36 cellular contexts compared by ENCODE assay signal in genomic region chr9:30970186-30970585, GRCh38.
"Had no signal": no experiment of that assay in that cellular context is flagged by ENCODE, and none has a peak within 500 bp of the region (broad histone marks: within the 10 kb centered on the region; RNA-seq: fewer than 3 reads in every experiment).

No MANE protein-coding gene starts in this region.

- H3K4me3 ChIP-seq: adrenal gland, body of pancreas, esophagus muscularis mucosa, gastroesophageal sphincter, heart right ventricle, hepatocyte had no signal

- H3K9me3 ChIP-seq: adrenal gland, body of pancreas, esophagus muscularis mucosa, gastroesophageal sphincter, heart right ventricle had no signal

- FAIRE-seq: colon had no signal

- H3K36me3 ChIP-seq: adrenal gland, esophagus muscularis mucosa, gastroesophageal sphincter, heart right ventricle, WERI-Rb-1 had no signal

- H2AFZ ChIP-seq: hepatocyte had no signal

- H3K27ac ChIP-seq: adrenal gland, body of pancreas, esophagus muscularis mucosa, foreskin keratinocyte, gastroesophageal sphincter, heart right ventricle, hepatocyte, WERI-Rb-1 had no signal

- H3K4me2 ChIP-seq: hepatocyte had no signal

- H3K27me3 Mint-ChIP-seq: activated B cell treated with CpG ODN at 0.5 μM for 24 hours; activated CD4-positive, alpha-beta memory T cell treated with anti-CD3 and anti-CD28 coated beads for 36 hours; activated CD8-positive, alpha-beta memory T cell treated with anti-CD3 and anti-CD28 coated beads, Interleukin-2, amount 10 ng/mL, durations not matched to agents 7 days and 5 days; activated naive CD8-positive, alpha-beta T cell treated with anti-CD3 and anti-CD28 coated beads, Interleukin-2, amount 50 U/mL, for 24 hours; effector memory CD8-positive, alpha-beta T cell had no signal

- ATAC-seq: activated CD4-positive, CD25-positive, alpha-beta regulatory T cell treated with anti-CD3 and anti-CD28 coated beads, Interleukin-2, amount 50 U/mL, for 24 hours; activated CD8-positive, alpha-beta memory T cell treated with anti-CD3 and anti-CD28 coated beads, Interleukin-2, amount 10 ng/mL, durations not matched to agents 7 days and 5 days; activated CD8-positive, alpha-beta T cell treated with anti-CD3 and anti-CD28 coated beads, Interleukin-2, amount 10 ng/mL, durations not matched to agents 7 days and 5 days; activated naive CD8-positive, alpha-beta T cell treated with anti-CD3 and anti-CD28 coated beads, Interleukin-2, amount 50 U/mL, for 24 hours; body of pancreas; effector memory CD8-positive, alpha-beta T cell; foreskin keratinocyte; gastroesophageal sphincter; heart right ventricle had no signal

- H3K9me3 Mint-ChIP-seq: activated B cell treated with CpG ODN at 0.5 μM for 24 hours; activated CD4-positive, alpha-beta memory T cell treated with anti-CD3 and anti-CD28 coated beads for 36 hours; activated naive CD4-positive, alpha-beta T cell treated with anti-CD3 and anti-CD28 coated beads for 36 hours; activated naive CD4-positive, alpha-beta T cell treated with anti-CD3 and anti-CD28 coated beads, Interleukin-2, amount 50 U/mL, for 24 hours; activated naive CD8-positive, alpha-beta T cell treated with anti-CD3 and anti-CD28 coated beads for 36 hours; activated naive CD8-positive, alpha-beta T cell treated with anti-CD3 and anti-CD28 coated beads, Interleukin-2, amount 50 U/mL, for 24 hours; activated T-helper 1 cell treated with anti-CD3 and anti-CD28 coated beads, Interleukin-12 subunit alpha, Interleukin-12 subunit beta, Interleukin-2, Interleukin-4 antibody, amounts not matched to agents 30 ng/mL and 10 ng/mL and 1 ng/mL, durations not matched to agents 14 hours and 24 hours and 36 hours; activated T-helper 2 cell treated with anti-CD3 and anti-CD28 coated beads, Interferon-gamma antibody, Interleukin-2, Interleukin-4, amounts not matched to agents 10 μg/mL and 5 μg/mL and 100 μg/mL, durations not matched to agents 14 hours and 24 hours and 36 hours; T-helper 2 cell treated with Interferon-gamma antibody and Interleukin-4, amounts not matched to agents 5 μg/mL and 100 μg/mL, for 36 hours had no signal

- H3K27me3 ChIP-seq: adrenal gland, body of pancreas, esophagus muscularis mucosa, gastroesophageal sphincter, heart right ventricle, hepatocyte had no signal

- DNase-seq: activated B cell treated with CpG ODN at 0.5 μM for 24 hours; activated CD4-positive, alpha-beta memory T cell treated with anti-CD3 and anti-CD28 coated beads for 36 hours; activated CD4-positive, alpha-beta T cell treated with anti-CD3 and anti-CD28 coated beads for 48 hours; activated CD4-positive, alpha-beta T cell treated with anti-CD3 and anti-CD28 coated beads, Interleukin-2, amount 50 U/mL, for 1 hour; activated CD8-positive, alpha-beta memory T cell treated with anti-CD3 and anti-CD28 coated beads, Interleukin-2, amount 10 ng/mL, durations not matched to agents 7 days and 5 days; activated CD8-positive, alpha-beta memory T cell treated with anti-CD3 and anti-CD28 coated beads, Interleukin-2, amount 50 U/mL, for 4 hours; activated CD8-positive, alpha-beta T cell treated with anti-CD3 and anti-CD28 coated beads, Interleukin-2, amount 10 ng/mL, durations not matched to agents 7 days and 5 days; activated effector memory CD4-positive, alpha-beta T cell treated with anti-CD3 and anti-CD28 coated beads, Interleukin-2, amount 50 U/mL, for 16 hours; activated naive CD4-positive, alpha-beta T cell treated with anti-CD3 and anti-CD28 coated beads for 36 hours; activated naive CD8-positive, alpha-beta T cell treated with anti-CD3 and anti-CD28 coated beads for 36 hours; activated naive CD8-positive, alpha-beta T cell treated with anti-CD3 and anti-CD28 coated beads, Interleukin-2, amount 50 U/mL, for 24 hours; activated T-cell treated with anti-CD3 and anti-CD28 coated beads, Interleukin-2, amount 50 U/mL, for 1 hour; activated T-cell treated with anti-CD3 and anti-CD28 coated beads, Interleukin-2, amount 50 U/mL, for 48 hours; adrenal gland; amygdala; aorta; body of pancreas; caudate nucleus; cortex of kidney; dermis blood vessel endothelial cell; effector CD4-positive, alpha-beta T cell; effector memory CD8-positive, alpha-beta T cell; erythroblast; foreskin keratinocyte; heart right ventricle; T1000; WERI-Rb-1 had no signal

- H3K79me2 ChIP-seq: hepatocyte had no signal

- H3K27ac Mint-ChIP-seq: activated B cell treated with CpG ODN at 0.5 μM for 24 hours; activated CD4-positive, alpha-beta memory T cell treated with anti-CD3 and anti-CD28 coated beads for 36 hours; activated CD8-positive, alpha-beta memory T cell treated with anti-CD3 and anti-CD28 coated beads, Interleukin-2, amount 10 ng/mL, durations not matched to agents 7 days and 5 days; activated CD8-positive, alpha-beta T cell treated with anti-CD3 and anti-CD28 coated beads, Interleukin-2, amount 10 ng/mL, durations not matched to agents 7 days and 5 days; activated naive CD4-positive, alpha-beta T cell treated with anti-CD3 and anti-CD28 coated beads for 36 hours; activated naive CD4-positive, alpha-beta T cell treated with anti-CD3 and anti-CD28 coated beads, Interleukin-2, amount 50 U/mL, for 24 hours; activated naive CD8-positive, alpha-beta T cell treated with anti-CD3 and anti-CD28 coated beads for 36 hours; activated naive CD8-positive, alpha-beta T cell treated with anti-CD3 and anti-CD28 coated beads, Interleukin-2, amount 50 U/mL, for 24 hours; activated T-helper 1 cell treated with anti-CD3 and anti-CD28 coated beads, Interleukin-12 subunit alpha, Interleukin-12 subunit beta, Interleukin-2, Interleukin-4 antibody, amounts not matched to agents 30 ng/mL and 10 ng/mL and 1 ng/mL, durations not matched to agents 14 hours and 24 hours and 36 hours; activated T-helper 2 cell treated with anti-CD3 and anti-CD28 coated beads, Interferon-gamma antibody, Interleukin-2, Interleukin-4, amounts not matched to agents 10 μg/mL and 5 μg/mL and 100 μg/mL, durations not matched to agents 14 hours and 24 hours and 36 hours; effector memory CD8-positive, alpha-beta T cell; T-helper 2 cell treated with Interferon-gamma antibody and Interleukin-4, amounts not matched to agents 5 μg/mL and 100 μg/mL, for 36 hours had no signal

- H3K4me1 Mint-ChIP-seq: activated B cell treated with CpG ODN at 0.5 μM for 24 hours; activated CD8-positive, alpha-beta memory T cell treated with anti-CD3 and anti-CD28 coated beads, Interleukin-2, amount 10 ng/mL, durations not matched to agents 7 days and 5 days; activated naive CD4-positive, alpha-beta T cell treated with anti-CD3 and anti-CD28 coated beads, Interleukin-2, amount 50 U/mL, for 24 hours; activated naive CD8-positive, alpha-beta T cell treated with anti-CD3 and anti-CD28 coated beads for 36 hours; activated naive CD8-positive, alpha-beta T cell treated with anti-CD3 and anti-CD28 coated beads, Interleukin-2, amount 50 U/mL, for 24 hours had no signal

- H3K4me1 ChIP-seq: adrenal gland, body of pancreas, esophagus muscularis mucosa, foreskin keratinocyte, gastroesophageal sphincter, heart right ventricle had no signal

- H3K36me3 Mint-ChIP-seq: activated CD4-positive, alpha-beta memory T cell treated with anti-CD3 and anti-CD28 coated beads for 36 hours; activated CD8-positive, alpha-beta memory T cell treated with anti-CD3 and anti-CD28 coated beads, Interleukin-2, amount 10 ng/mL, durations not matched to agents 7 days and 5 days; activated naive CD4-positive, alpha-beta T cell treated with anti-CD3 and anti-CD28 coated beads, Interleukin-2, amount 50 U/mL, for 24 hours; activated naive CD8-positive, alpha-beta T cell treated with anti-CD3 and anti-CD28 coated beads for 36 hours had no signal

- H3K4me3 Mint-ChIP-seq: activated B cell treated with CpG ODN at 0.5 μM for 24 hours; activated CD4-positive, alpha-beta memory T cell treated with anti-CD3 and anti-CD28 coated beads for 36 hours; activated CD8-positive, alpha-beta memory T cell treated with anti-CD3 and anti-CD28 coated beads, Interleukin-2, amount 10 ng/mL, durations not matched to agents 7 days and 5 days; activated CD8-positive, alpha-beta T cell treated with anti-CD3 and anti-CD28 coated beads, Interleukin-2, amount 10 ng/mL, durations not matched to agents 7 days and 5 days; activated naive CD4-positive, alpha-beta T cell treated with anti-CD3 and anti-CD28 coated beads for 36 hours; activated naive CD4-positive, alpha-beta T cell treated with anti-CD3 and anti-CD28 coated beads, Interleukin-2, amount 50 U/mL, for 24 hours; activated naive CD8-positive, alpha-beta T cell treated with anti-CD3 and anti-CD28 coated beads for 36 hours; activated naive CD8-positive, alpha-beta T cell treated with anti-CD3 and anti-CD28 coated beads, Interleukin-2, amount 50 U/mL, for 24 hours; activated T-helper 1 cell treated with anti-CD3 and anti-CD28 coated beads, Interleukin-12 subunit alpha, Interleukin-12 subunit beta, Interleukin-2, Interleukin-4 antibody, amounts not matched to agents 30 ng/mL and 10 ng/mL and 1 ng/mL, durations not matched to agents 14 hours and 24 hours and 36 hours; effector memory CD8-positive, alpha-beta T cell; T-helper 2 cell treated with Interferon-gamma antibody and Interleukin-4, amounts not matched to agents 5 μg/mL and 100 μg/mL, for 36 hours had no signal
